ENCODE assay signal across 12 cellular contexts in genomic region chr6:135085700-135086413, GRCh38. TPM values are rescaled to one million over a fixed set of nuclear protein-coding genes. Genes with fewer than 3 reads are reported as not detected.
DNase-seq lines count a peak whose midpoint lies in the region; ATAC-seq and TF ChIP-seq lines count a peak whose summit lies in the region.
"Had no signal": no experiment of that assay in that cellular context is flagged by ENCODE, and none has a peak within 500 bp of the region (broad histone marks: within the 10 kb centered on the region; RNA-seq: fewer than 3 reads in every experiment).

No MANE protein-coding gene starts in this region.

- peak overlapping the region; percentile 79 for H3K9ac ChIP-seq in BLaER1
- no peak overlapping the region for H3K9ac ChIP-seq in mammary epithelial cell (ENCODE audit: insufficient read depth, low read length)

- H4K20me1 ChIP-seq in BLaER1 (no peaks in the 10 kb centered on the region), mammary epithelial cell (ENCODE audit: insufficient read depth, low read length) (no peaks in the 10 kb centered on the region)

- peak overlapping the region; percentile 83 for H3K4me2 ChIP-seq in BLaER1
- H3K4me2 ChIP-seq in mammary epithelial cell (ENCODE audit: insufficient read depth, low read depth, low read length), result no peak overlapping the region

- no peak for ATAC-seq in GM19035 (IDR thresholded peaks at IDR 0.05; ENCODE audit: unreplicated experiment)

- H3K36me3 ChIP-seq in BLaER1 (no peaks in the 10 kb centered on the region), GM06990 (ENCODE audit: control insufficient read depth, insufficient read depth, low read length) (no peaks in the 10 kb centered on the region), KOPT-K1 (ENCODE audit: insufficient read depth, low read length) (no peaks in the 10 kb centered on the region), mammary epithelial cell (ENCODE audit: insufficient read depth, low read length) (no peaks in the 10 kb centered on the region)
- H3K36me3 ChIP-seq: Peyer's patch, sigmoid colon had no signal

- in situ Hi-C loops in mammary epithelial cell (cut with MboI; ENCODE audit: low sequenced_read_pairs in 2 of 2), result no loop called here

- peaks cover 60% of the 10 kb centered on the region for H3K4me1 Mint-ChIP-seq in activated naive CD8-positive, alpha-beta T cell treated with anti-CD3 and anti-CD28 coated beads for 36 hours

- DNase-seq in GM06990 (ENCODE audit: extremely low read depth, insufficient read length), result peak; percentile 47
- no peak for DNase-seq in activated naive CD8-positive, alpha-beta T cell treated with anti-CD3 and anti-CD28 coated beads for 36 hours
- DNase-seq in mammary epithelial cell, result no peak
- no peak for DNase-seq in SHP77 treated with DMSO at 0.1 percent for 48 hours (lab: John Stamatoyannopoulos, UW)
- no peak for DNase-seq in NCI-H1436 (lab: John Stamatoyannopoulos, UW)
- DNase-seq: activated CD4-positive, alpha-beta T cell treated with anti-CD3 and anti-CD28 coated beads, Interleukin-2, amount 50 U/mL, for 48 hours; amniotic stem cell; Peyer's patch; sigmoid colon had no signal

- H3K9me3 ChIP-seq in BLaER1, result peaks cover 23% of the 10 kb centered on the region
- peaks cover 19% of the 10 kb centered on the region for H3K9me3 ChIP-seq in KOPT-K1 (ENCODE audit: insufficient read depth, low read length, poor library complexity, severe bottlenecking)
- no peaks in the 10 kb centered on the region for H3K9me3 ChIP-seq in mammary epithelial cell (replicated peaks; ENCODE audit: insufficient read depth, low read length)

- peaks cover 19% of the 10 kb centered on the region for H3K9me3 Mint-ChIP-seq in activated naive CD8-positive, alpha-beta T cell treated with anti-CD3 and anti-CD28 coated beads for 36 hours

- TF ChIP-seq CTCF in GM06990 (IDR thresholded peaks at IDR 0.05; ENCODE audit: insufficient read depth, low read length, poor library complexity, severe bottlenecking), result no peak
- TF ChIP-seq CTCF in mammary epithelial cell (conservative IDR thresholded peaks at IDR 0.05 in 1 of 2, IDR thresholded peaks at IDR 0.05 in 1 of 2; ENCODE audit: extremely low read depth in 1 of 2, insufficient read depth in 1 of 2, low read depth in 1 of 2, low read length in 2 of 2), result no peak

- WGBS in mammary epithelial cell (ENCODE audit: low coverage, missing lambda C conversion rate), result 64% methylated on average over 1 of the region's 1 CpG

- peak overlapping the region; percentile 93 for H3K27ac Mint-ChIP-seq in activated naive CD8-positive, alpha-beta T cell treated with anti-CD3 and anti-CD28 coated beads for 36 hours

- dilution Hi-C loops in mammary epithelial cell (cut with HindIII; ENCODE audit: low sequenced_read_pairs), result no loop called here

- peak overlapping the region; percentile 43 for H3K4me3 ChIP-seq in BLaER1
- H3K4me3 ChIP-seq in GM06990 (replicated peaks; ENCODE audit: low read depth, low read length), result peak overlapping the region; percentile 39
- no peak overlapping the region for H3K4me3 ChIP-seq in mammary epithelial cell (replicated peaks in 1 of 3; ENCODE audit: insufficient read depth in 1 of 3, low read depth in 2 of 3, low read length in 3 of 3)
- H3K4me3 ChIP-seq: Peyer's patch, sigmoid colon had no signal

- BruUV-seq in mammary epithelial cell (replicated peaks; lab: Mats Ljungman, UMichigan), result no TSS peak

- no peaks in the 10 kb centered on the region for H3K79me2 ChIP-seq in mammary epithelial cell (ENCODE audit: insufficient read depth, low read length)

- H3K27me3 Mint-ChIP-seq in activated naive CD8-positive, alpha-beta T cell treated with anti-CD3 and anti-CD28 coated beads for 36 hours, result no peaks in the 10 kb centered on the region

- H3K4me3 Mint-ChIP-seq in activated naive CD8-positive, alpha-beta T cell treated with anti-CD3 and anti-CD28 coated beads for 36 hours, result peak overlapping the region; percentile 54

- H3K36me3 Mint-ChIP-seq in activated naive CD8-positive, alpha-beta T cell treated with anti-CD3 and anti-CD28 coated beads for 36 hours, result peaks cover 22% of the 10 kb centered on the region

- H3K27me3 ChIP-seq in BLaER1, result no peaks in the 10 kb centered on the region
- no peaks in the 10 kb centered on the region for H3K27me3 ChIP-seq in GM06990 (replicated peaks; ENCODE audit: control insufficient read depth, insufficient read depth, low read length)
- peaks cover 5% of the 10 kb centered on the region for H3K27me3 ChIP-seq in mammary epithelial cell (ENCODE audit: insufficient read depth, low read length)
- H3K27me3 ChIP-seq: Peyer's patch, sigmoid colon had no signal

- H3K4me1 ChIP-seq in BLaER1, result peaks cover 72% of the 10 kb centered on the region
- H3K4me1 ChIP-seq in mammary epithelial cell (ENCODE audit: insufficient read depth, low read length), result peaks cover 7% of the 10 kb centered on the region
- H3K4me1 ChIP-seq: Peyer's patch, sigmoid colon had no signal

- intact Hi-C loops in mammary epithelial cell (cut with micrococcal nuclease), result no loop called here

- CTCF ChIA-PET in mammary epithelial cell (lab: Charles Lee; ENCODE audit: low non-redundant PET), result no interaction called here

- peak overlapping the region; percentile 91 for H3K27ac ChIP-seq in BLaER1
- H3K27ac ChIP-seq in KOPT-K1 (ENCODE audit: low read depth, low read length, poor library complexity, severe bottlenecking), result peak overlapping the region; percentile 94
- no peak overlapping the region for H3K27ac ChIP-seq in mammary epithelial cell (ENCODE audit: insufficient read depth, low read depth, low read length)
- H3K27ac ChIP-seq: Peyer's patch, sigmoid colon had no signal

- H2AFZ ChIP-seq in mammary epithelial cell (ENCODE audit: low read depth, low read length), result no peak overlapping the region

RNA-seq across cellular contexts. Expression of gene HBS1L, which starts 31.2 kb away (rescaled TPM):
- 100 to 1,000 TPM; 147 to 151 TPM for total RNA-seq in activated naive CD8-positive, alpha-beta T cell treated with anti-CD3 and anti-CD28 coated beads for 36 hours
- total RNA-seq in mammary epithelial cell, result 10 to 100 TPM; 81.3 to 98.7 TPM
- 46.6 TPM for polyA plus RNA-seq in mammary epithelial cell
- 85.6 TPM for polyA minus RNA-seq in mammary epithelial cell

Comparison
In these comparisons a context has a peak if more than half of its experiments do, and no peak if none do; other contexts are left out.
1. H3K4me3 ChIP-seq: peak in BLaER1 (single experiment) and GM06990 (single experiment); none in mammary epithelial cell (0 of 3).